27 cellular contexts compared by ENCODE assay signal in the genomic region with DNA sequence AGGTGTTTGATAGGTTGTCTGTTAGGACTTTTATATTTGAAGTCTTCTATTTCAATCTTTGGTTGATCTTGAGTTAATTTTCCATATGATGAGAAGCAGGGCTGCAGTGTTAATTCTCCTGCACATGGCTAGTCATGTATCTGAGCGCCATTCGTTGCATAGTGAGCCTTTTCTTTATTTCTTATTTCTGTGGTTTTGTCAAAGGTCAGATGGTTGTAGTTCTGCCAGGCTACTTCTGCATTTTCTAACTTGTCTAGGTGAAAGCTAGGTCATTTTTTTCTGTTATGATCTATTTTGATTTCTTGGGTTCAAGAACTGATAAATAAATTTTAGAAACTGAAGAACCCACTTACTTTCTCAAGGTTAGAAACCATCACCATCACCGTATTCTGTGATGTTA. TPM values are rescaled to one million over a fixed set of nuclear protein-coding genes. Genes with fewer than 3 reads are reported as not detected.
DNase-seq lines count a peak whose midpoint lies in the region; ATAC-seq and TF ChIP-seq lines count a peak whose summit lies in the region.
"Had no signal": no experiment of that assay in that cellular context is flagged by ENCODE, and none has a peak within 500 bp of the region (broad histone marks: within the 10 kb centered on the region; RNA-seq: fewer than 3 reads in every experiment).

No MANE protein-coding gene starts in this region.

- intact Hi-C loops in activated B cell treated with CpG ODN at 0.5 μM for 24 hours (cut with micrococcal nuclease) = no loop called here

- H3K27me3 Mint-ChIP-seq in activated B cell treated with CpG ODN at 0.5 μM for 24 hours = peaks cover 14% of the 10 kb centered on the region

- ATAC-seq in GM18498 (IDR thresholded peaks at IDR 0.05; ENCODE audit: unreplicated experiment) = peak; percentile 27
- peak; percentile 27 for ATAC-seq in GM21367 (IDR thresholded peaks at IDR 0.05; ENCODE audit: unreplicated experiment)
- peak; percentile 63 for ATAC-seq in activated B cell treated with CpG ODN at 0.5 μM for 24 hours (ENCODE audit: low read depth)
- ATAC-seq: gastroesophageal sphincter, sciatic nerve had no signal

- peaks cover 45% of the 10 kb centered on the region for H3K4me1 Mint-ChIP-seq in activated B cell treated with CpG ODN at 0.5 μM for 24 hours

- no peaks in the 10 kb centered on the region for H3K27me3 ChIP-seq in H7 (ENCODE audit: control insufficient read depth, insufficient read depth, low read length)
- H3K27me3 ChIP-seq: breast epithelium had no signal

- CTCF ChIA-PET in activated B cell treated with CpG ODN at 0.5 μM for 24 hours (lab: Charles Lee) = interaction anchor here (1.5 kb wide), 1 partner anchor 88 kb away, joined by 3 read pairs; no protein-coding TSS in a partner anchor

- H3K27ac Mint-ChIP-seq in activated B cell treated with CpG ODN at 0.5 μM for 24 hours = peak overlapping the region; percentile 13
- H3K27ac Mint-ChIP-seq: endodermal cell, H9 had no signal

- no peak overlapping the region for H3K4me3 ChIP-seq in H7 (ENCODE audit: insufficient read depth, low read depth, low read length)
- H3K4me3 ChIP-seq: breast epithelium, esophagus squamous epithelium, gastroesophageal sphincter had no signal

- no peaks in the 10 kb centered on the region for H3K9me3 Mint-ChIP-seq in activated B cell treated with CpG ODN at 0.5 μM for 24 hours
- H3K9me3 Mint-ChIP-seq: endodermal cell, H9, neural crest cell had no signal

- in situ Hi-C loops in KBM-7 (cut with MboI; ENCODE audit: low pct_unique_long_range_greater_than_20kb, low sequenced_read_pairs) = no loop called here

- H3K36me3 Mint-ChIP-seq in activated B cell treated with CpG ODN at 0.5 μM for 24 hours (ENCODE audit: low read depth) = no peaks in the 10 kb centered on the region

- no peak for TF ChIP-seq CTCF in activated B cell treated with CpG ODN at 0.5 μM for 24 hours (IDR thresholded peaks at IDR 0.05)

- no peak overlapping the region for H3K4me3 Mint-ChIP-seq in activated B cell treated with CpG ODN at 0.5 μM for 24 hours
- H3K4me3 Mint-ChIP-seq: endodermal cell, H9, neural crest cell had no signal

- no peaks in the 10 kb centered on the region for H3K36me3 ChIP-seq in H7 (replicated peaks; ENCODE audit: control insufficient read depth, insufficient read depth, low read length)
- H3K36me3 ChIP-seq: breast epithelium, esophagus squamous epithelium, gastroesophageal sphincter had no signal

- DNase-seq in KBM-7 (peak; percentile 30), activated B cell treated with CpG ODN at 0.5 μM for 24 hours (no peak), activated gamma-delta T cell (lab: John Stamatoyannopoulos, UW) (no peak), H7 (no peak), amygdala (lab: John Stamatoyannopoulos, UW) (no peak)
- DNase-seq: activated CD4-positive, alpha-beta T cell treated with anti-CD3 and anti-CD28 coated beads for 1 hour; activated naive CD4-positive, alpha-beta T cell; activated T-cell treated with anti-CD3 and anti-CD28 coated beads, Interleukin-2, amount 50 U/mL, for 1 hour; Calu3; EL; endodermal cell; esophagus squamous epithelium; H9; islet precursor cell; NCI-H1092 treated with DMSO at 0.1 percent for 48 hours; NCI-H2081 treated with DMSO at 0.1 percent for 48 hours; NCI-H446; NK-92 treated with Interleukin-12 subunit alpha and Interleukin-12 subunit beta, amount 100 ng/mL, for 24 hours; posterior cingulate gyrus; stimulated activated CD4-positive, alpha-beta T cell treated with anti-CD3 and anti-CD28 coated beads, Interleukin-15, amount 100 ng/mL, for 24 hours; stimulated activated CD8-positive, alpha-beta memory T cell treated with anti-CD3 and anti-CD28 coated beads, Interleukin-4, amount 100 ng/mL, for 48 hours had no signal

- POLR2A ChIA-PET in activated B cell treated with CpG ODN at 0.5 μM for 24 hours (lab: Charles Lee) = interaction anchor here (1.0 kb wide), 1 partner anchor 92 kb away, joined by 3 read pairs; the partner anchor contains the start of gene MZT2A

RNA-seq across cellular contexts. Expression of gene CCDC74A, which starts 56.7 kb away (rescaled TPM):
- 0.71 and 1.1 TPM in 2 replicates for total RNA-seq in activated B cell treated with CpG ODN at 0.5 μM for 24 hours
- 12.5 and 20.7 TPM in 2 replicates for total RNA-seq in H7 (2014; rRNA removed; shearing (Covaris generic))
